8 cellular contexts compared by ENCODE assay signal in the genomic region with DNA sequence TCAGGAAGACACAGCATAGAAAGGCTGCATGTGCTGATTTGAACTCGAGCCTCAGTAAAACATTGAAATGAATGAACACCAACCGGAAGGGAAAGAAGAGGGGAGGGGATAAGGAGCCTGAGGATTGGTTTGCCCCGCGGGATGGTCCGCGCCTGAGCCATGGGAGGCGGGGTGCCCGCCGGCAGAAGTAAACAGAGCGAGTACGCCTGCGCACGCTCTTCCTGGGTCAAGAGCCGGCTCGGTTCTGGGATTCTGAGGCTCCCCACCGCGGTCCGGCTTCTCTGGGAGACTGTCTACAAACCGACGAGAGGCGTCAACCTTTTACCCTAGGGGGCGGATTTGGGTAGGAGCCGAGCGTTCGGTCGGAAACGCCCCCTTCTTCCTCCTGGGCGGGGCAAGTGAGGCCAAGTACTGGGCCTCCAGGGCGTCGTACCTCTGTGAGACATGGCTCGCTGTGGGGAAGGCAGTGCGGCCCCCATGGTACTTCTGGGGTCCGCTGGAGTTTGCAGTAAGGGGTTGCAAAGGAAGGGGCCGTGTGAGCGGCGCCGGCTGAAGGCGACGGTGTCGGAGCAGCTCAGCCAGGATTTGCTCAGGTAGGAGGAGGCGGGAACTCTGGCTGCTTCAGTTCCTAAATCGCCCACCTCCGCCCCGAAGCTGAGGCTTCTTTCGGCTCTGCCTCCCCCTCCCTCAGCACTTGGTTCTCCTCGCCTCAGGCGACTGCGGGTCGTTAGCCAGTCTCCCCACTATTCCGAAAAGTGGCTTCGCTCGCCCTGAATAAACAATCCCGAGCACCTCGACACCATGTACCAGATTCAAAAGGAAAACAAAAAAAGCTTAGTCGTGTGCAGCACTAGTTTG. TPM values are rescaled to one million over a fixed set of nuclear protein-coding genes. Genes with fewer than 3 reads are reported as not detected.
A peak's percentile ranks its signal among the peaks of the same experiment; 100 is the strongest.
DNase-seq lines count a peak whose midpoint lies in the region; ATAC-seq and TF ChIP-seq lines count a peak whose summit lies in the region.

Gene BTBD8 (plus strand): TSS at position 218 of the 858 bp plus-strand sequence. CDS start 227 bp downstream, at position 445.

- ATAC-seq in GM19035 (IDR thresholded peaks at IDR 0.05; ENCODE audit: unreplicated experiment) = peak; percentile 98
- ATAC-seq in HG03354 (IDR thresholded peaks at IDR 0.05; ENCODE audit: poor library complexity, severe bottlenecking, unreplicated experiment) = peak; percentile 99
- peak; percentile 96 for ATAC-seq in activated CD4-positive, alpha-beta T cell treated with anti-CD3 and anti-CD28 coated beads for 36 hours

- TF ChIP-seq CTCF in AG10803 (conservative IDR thresholded peaks at IDR 0.05; ENCODE audit: low read length) (no peak), choroid plexus epithelial cell (conservative IDR thresholded peaks at IDR 0.05; ENCODE audit: low read depth, low read length) (peak; percentile 7)

- peaks cover 8% of the 10 kb centered on the region for H3K36me3 Mint-ChIP-seq in activated CD4-positive, alpha-beta T cell treated with anti-CD3 and anti-CD28 coated beads for 36 hours (ENCODE audit: low read depth)

- intact Hi-C loops in activated CD4-positive, alpha-beta T cell treated with anti-CD3 and anti-CD28 coated beads for 36 hours (cut with DNase I, micrococcal nuclease) = loop anchor here in 1 of 2 experiments (1.0 to 5.0 kb wide), 4 partner anchors 218 to 752 kb away; partner anchors contain the start of genes CDC7, GLMN and RPL5

- peaks cover 2% of the 10 kb centered on the region for H3K9me3 Mint-ChIP-seq in activated CD4-positive, alpha-beta T cell treated with anti-CD3 and anti-CD28 coated beads for 36 hours (ENCODE audit: low read depth)

- peak; percentile 77 for DNase-seq in AG10803 (ENCODE audit: low read depth)
- DNase-seq in NCI-H460 (ENCODE audit: extremely low read depth, low read depth) = peak; percentile 37
- peak; percentile 90 for DNase-seq in activated CD4-positive, alpha-beta T cell treated with anti-CD3 and anti-CD28 coated beads for 36 hours
- DNase-seq in choroid plexus epithelial cell (ENCODE audit: low read depth) = peak; percentile 89
- DNase-seq in stimulated activated CD4-positive, alpha-beta T cell treated with anti-CD3 and anti-CD28 coated beads, Interleukin-1b, Interleukin-23, amount 100 ng/mL, for 1 hour (ENCODE audit: low read depth in 2 of 2) = peak; percentile 62 to 68

- H3K4me3 ChIP-seq in AG10803 (ENCODE audit: low read length) = peak within 1 kb of the TSS; percentile 89
- peak within 1 kb of the TSS; percentile 88 for H3K4me3 ChIP-seq in choroid plexus epithelial cell (ENCODE audit: low read depth, low read length)

- peak within 1 kb of the TSS; percentile 87 for H3K27ac ChIP-seq in layer of hippocampus (ENCODE audit: low read depth, low read length)

- POLR2A ChIA-PET in activated CD4-positive, alpha-beta T cell treated with anti-CD3 and anti-CD28 coated beads for 36 hours (lab: Charles Lee) = interaction anchor here (0.6 kb wide), 1 partner anchor 175 kb away, joined by 3 read pairs; no protein-coding TSS in a partner anchor

- peak within 1 kb of the TSS; percentile 94 for H3K27ac Mint-ChIP-seq in activated CD4-positive, alpha-beta T cell treated with anti-CD3 and anti-CD28 coated beads for 36 hours

- CTCF ChIA-PET in activated CD4-positive, alpha-beta T cell treated with anti-CD3 and anti-CD28 coated beads for 36 hours (lab: Charles Lee) = interaction anchor here (0.8 to 1.2 kb wide), 5 partner anchors 80 to 751 kb away, joined by 3 to 4 read pairs (median 3); partner anchors contain the start of gene RPL5

- H3K4me1 Mint-ChIP-seq in activated CD4-positive, alpha-beta T cell treated with anti-CD3 and anti-CD28 coated beads for 36 hours = peaks cover 15% of the 10 kb centered on the region

- H3K27me3 Mint-ChIP-seq in activated CD4-positive, alpha-beta T cell treated with anti-CD3 and anti-CD28 coated beads for 36 hours = no peaks in the 10 kb centered on the region

- no peaks in the 10 kb centered on the region for H3K27me3 ChIP-seq in layer of hippocampus (ENCODE audit: control insufficient read depth, insufficient read depth, low read length)

- H3K4me3 Mint-ChIP-seq in activated CD4-positive, alpha-beta T cell treated with anti-CD3 and anti-CD28 coated beads for 36 hours = peak within 1 kb of the TSS; percentile 84

RNA-seq across cellular contexts. Expression of gene BTBD8, which starts in this region (rescaled TPM):
- total RNA-seq in NCI-H460 (2014; rRNA removed; shearing (Covaris generic)) = 2.1 TPM in 2 replicates
- polyA plus RNA-seq in NCI-H460 (2014; cell fraction: nucleus; rRNA removed) = 2.0 TPM in 2 replicates
- 1 to 10 TPM; 1.8 to 2.4 TPM for total RNA-seq in activated CD4-positive, alpha-beta T cell treated with anti-CD3 and anti-CD28 coated beads for 36 hours

Comparison
In these comparisons a context has a peak if more than half of its experiments do, and no peak if none do; other contexts are left out.
1. Peak in every context shown above with its lines: DNase-seq, ATAC-seq, H3K4me3 ChIP-seq and H3K27ac ChIP-seq.
2. DNase-seq: peak in every context shown above with its lines; median percentile 90 in activated CD4-positive, alpha-beta T cell treated with anti-CD3 and anti-CD28 coated beads for 36 hours; 89 in choroid plexus epithelial cell; 77 in AG10803; 65 in stimulated activated CD4-positive, alpha-beta T cell treated with anti-CD3 and anti-CD28 coated beads, Interleukin-1b, Interleukin-23, amount 100 ng/mL, for 1 hour; 37 in NCI-H460.